In genomic region chr5:159034083-159034824, GRCh38 we compare ENCODE assay signal across 10 cellular contexts.
DNase-seq lines count a peak whose midpoint lies in the region; ATAC-seq and TF ChIP-seq lines count a peak whose summit lies in the region.
"Had no signal": no experiment of that assay in that cellular context is flagged by ENCODE, and none has a peak within 500 bp of the region (broad histone marks: within the 10 kb centered on the region; RNA-seq: fewer than 3 reads in every experiment).

No MANE protein-coding gene starts in this region.

- ATAC-seq in activated naive CD4-positive, alpha-beta T cell treated with anti-CD3 and anti-CD28 coated beads, Interleukin-2, amount 50 U/mL, for 72 hours: no peak
- no peak for ATAC-seq in left lung

- in situ Hi-C loops in GM13976 (cut with MboI; ENCODE audit: low sequenced_read_pairs, unreplicated experiment): no loop called here

- DNase-seq in DMS79 (lab: John Stamatoyannopoulos, UW): peak; percentile 59
- peak; percentile 55 for DNase-seq in GM20000 (ENCODE audit: low spot score)
- peak; percentile 20 for DNase-seq in HuH-7 (ENCODE audit: low spot score)
- no peak for DNase-seq in right atrium auricular region (ENCODE audit: low spot score)
- DNase-seq in GM13976 (ENCODE audit: low spot score): no peak
- no peak for DNase-seq in activated naive CD4-positive, alpha-beta T cell treated with anti-CD3 and anti-CD28 coated beads, Interleukin-2, amount 50 U/mL, for 72 hours (ENCODE audit: low spot score in 2 of 2)
- DNase-seq in NCI-H2081 treated with DMSO at 0.1 percent for 48 hours (lab: John Stamatoyannopoulos, UW): no peak
- no peak for DNase-seq in left lung

- intact Hi-C loops in left lung (cut with DNase I): no loop called here

- peaks cover 0 to 4% of the 10 kb centered on the region in 2 donors for H3K9me3 ChIP-seq in right atrium auricular region
- no peaks in the 10 kb centered on the region for H3K9me3 ChIP-seq in left lung

- peak overlapping the region; percentile 9 to 60 for H3K27ac ChIP-seq in right atrium auricular region
- H3K27ac ChIP-seq in left lung: no peak overlapping the region

- H3K4me3 ChIP-seq in right atrium auricular region (no peak overlapping the region), left lung (no peak overlapping the region)

- peaks cover 6% of the 10 kb centered on the region in 2 donors for H3K36me3 Mint-ChIP-seq in activated naive CD4-positive, alpha-beta T cell treated with anti-CD3 and anti-CD28 coated beads, Interleukin-2, amount 50 U/mL, for 72 hours

- TF ChIP-seq CTCF in GM20000 (IDR thresholded peaks at IDR 0.05; ENCODE audit: extremely low read depth, missing control alignments): no peak
- no peak for TF ChIP-seq CTCF in right atrium auricular region (IDR thresholded peaks at IDR 0.05)
- TF ChIP-seq CTCF in GM13976 (IDR thresholded peaks at IDR 0.05; ENCODE audit: borderline replicate concordance, control extremely low read depth, extremely low read depth, insufficient read depth, missing control alignments): no peak
- TF ChIP-seq CTCF in left lung (IDR thresholded peaks at IDR 0.05): no peak

- peaks cover 0 to 35% of the 10 kb centered on the region in 2 donors for H3K4me1 ChIP-seq in right atrium auricular region
- H3K4me1 ChIP-seq in left lung: peaks cover 0 to 16% of the 10 kb centered on the region in 2 donors

- H3K36me3 ChIP-seq in right atrium auricular region (no peaks in the 10 kb centered on the region), left lung (no peaks in the 10 kb centered on the region)

- H3K27me3 ChIP-seq in right atrium auricular region (no peaks in the 10 kb centered on the region), left lung (peaks cover 0 to 45% of the 10 kb centered on the region in 2 donors)

- H3K9me3 Mint-ChIP-seq in activated naive CD4-positive, alpha-beta T cell treated with anti-CD3 and anti-CD28 coated beads, Interleukin-2, amount 50 U/mL, for 72 hours: peaks cover 4 to 8% of the 10 kb centered on the region in 2 donors

- H3K27ac Mint-ChIP-seq in activated naive CD4-positive, alpha-beta T cell treated with anti-CD3 and anti-CD28 coated beads, Interleukin-2, amount 50 U/mL, for 72 hours: no peak overlapping the region
- H3K27ac Mint-ChIP-seq: activated naive CD8-positive, alpha-beta T cell; mesothelial cell of epicardium had no signal

Comparison
In these comparisons a context has a peak if more than half of its experiments do, and no peak if none do; other contexts are left out.
1. DNase-seq: peak in DMS79 (single experiment), GM20000 (single experiment) and HuH-7 (single experiment); none in right atrium auricular region (single experiment), GM13976 (single experiment), activated naive CD4-positive, alpha-beta T cell treated with anti-CD3 and anti-CD28 coated beads, Interleukin-2, amount 50 U/mL, for 72 hours (0 of 2), NCI-H2081 treated with DMSO at 0.1 percent for 48 hours (single experiment) and left lung (0 of 2).
2. H3K27ac ChIP-seq: peak in right atrium auricular region (2 of 2); none in left lung (0 of 2).